1 cellular context compared by ENCODE assay signal in the genomic region with DNA sequence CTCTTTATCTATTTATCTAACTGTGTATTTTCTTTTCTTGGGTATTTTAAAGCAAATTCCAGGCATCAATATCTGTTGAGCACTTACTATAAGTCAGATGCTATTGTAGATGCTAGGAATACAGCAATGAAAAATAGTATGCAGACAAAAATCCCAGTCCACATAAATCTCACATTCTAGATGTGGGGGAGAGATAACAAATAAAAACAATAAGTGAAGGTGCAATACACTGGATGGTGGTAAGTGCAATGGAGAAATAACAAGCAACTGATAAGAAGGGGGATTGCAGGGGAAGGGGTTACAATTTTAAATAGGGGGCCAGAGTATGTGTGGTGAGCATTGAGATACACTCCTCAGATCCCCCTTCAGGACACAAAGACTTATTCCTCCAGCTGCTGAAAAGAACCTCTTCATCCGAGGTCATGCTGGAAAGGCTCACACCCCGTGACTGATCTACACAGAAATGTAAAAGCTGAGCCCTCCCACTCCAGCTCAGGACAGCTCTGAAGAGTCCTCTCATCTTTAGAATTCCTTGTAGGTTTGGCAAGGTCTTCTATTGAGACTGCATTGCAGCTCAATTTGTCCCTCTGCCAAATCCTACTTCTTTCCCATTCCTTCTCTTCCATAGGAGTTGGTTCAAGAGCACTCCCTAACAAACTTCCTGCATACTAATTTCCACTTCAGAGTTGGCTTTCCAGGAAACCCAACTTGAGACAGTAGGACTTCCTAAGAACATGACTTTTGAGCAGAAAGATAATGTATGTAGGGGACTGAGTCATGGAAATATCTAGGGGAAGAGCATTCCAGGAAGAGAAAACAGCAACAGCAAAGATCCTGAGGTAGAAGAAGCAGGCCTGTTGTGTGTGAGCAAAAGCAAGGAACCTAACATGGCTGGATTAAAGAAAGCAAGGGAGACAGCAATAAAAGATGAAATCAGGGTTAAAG.
A peak's percentile ranks its signal among the peaks of the same experiment; 100 is the strongest.
TF ChIP-seq lines count a peak whose summit lies in the region.

No MANE protein-coding gene starts in this region.

TF ChIP-seq in K562, 482 proteins besides CTCF, POLR2A, EP300 and RAD21 (continued from another document and continues in another):
- no peak for TF ChIP-seq FOXO4 (CRISPR knock-in tag; IDR thresholded peaks at IDR 0.05)
- peak in 1 of 2 experiments; percentile 41; a peak in 1 of 4 replicates for TF ChIP-seq RCOR1 (IDR thresholded peaks at IDR 0.05; ENCODE audit: borderline replicate concordance in 1 of 2, low read depth in 2 of 2, low read length in 2 of 2)
- TF ChIP-seq, protein P1, sequence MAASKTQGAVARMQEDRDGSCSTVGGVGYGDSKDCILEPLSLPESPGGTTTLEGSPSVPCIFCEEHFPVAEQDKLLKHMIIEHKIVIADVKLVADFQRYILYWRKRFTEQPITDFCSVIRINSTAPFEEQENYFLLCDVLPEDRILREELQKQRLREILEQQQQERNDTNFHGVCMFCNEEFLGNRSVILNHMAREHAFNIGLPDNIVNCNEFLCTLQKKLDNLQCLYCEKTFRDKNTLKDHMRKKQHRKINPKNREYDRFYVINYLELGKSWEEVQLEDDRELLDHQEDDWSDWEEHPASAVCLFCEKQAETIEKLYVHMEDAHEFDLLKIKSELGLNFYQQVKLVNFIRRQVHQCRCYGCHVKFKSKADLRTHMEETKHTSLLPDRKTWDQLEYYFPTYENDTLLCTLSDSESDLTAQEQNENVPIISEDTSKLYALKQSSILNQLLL (CRISPR knock-in tag; IDR thresholded peaks at IDR 0.05; ENCODE audit: borderline replicate concordance): no peak
- no peak for TF ChIP-seq ZNF696 (CRISPR knock-in tag; conservative IDR thresholded peaks at IDR 0.05)
- no peak for TF ChIP-seq ZNF766 (CRISPR knock-in tag; conservative IDR thresholded peaks at IDR 0.05)
- no peak for TF ChIP-seq HDAC3 (IDR thresholded peaks at IDR 0.05; ENCODE audit: borderline replicate concordance, partially characterized antibody)
- TF ChIP-seq KAT8 (IDR thresholded peaks at IDR 0.05; ENCODE audit: low read depth): no peak
- TF ChIP-seq NCOA4 (IDR thresholded peaks at IDR 0.05; ENCODE audit: partially characterized antibody): no peak
- no peak for TF ChIP-seq CBFA2T2 (conservative IDR thresholded peaks at IDR 0.05)
- TF ChIP-seq PATZ1 (CRISPR knock-in tag; IDR thresholded peaks at IDR 0.05; ENCODE audit: borderline replicate concordance): no peak
- no peak; the same call in 1 of the 2 replicates for TF ChIP-seq STAT5A (IDR thresholded peaks at IDR 0.05; ENCODE audit: borderline replicate concordance, low read length)
- TF ChIP-seq XRCC4 (IDR thresholded peaks at IDR 0.05; ENCODE audit: extremely low read depth, insufficient read depth, insufficient read length): no peak
- no peak for TF ChIP-seq CXXC5 (CRISPR knock-in tag; IDR thresholded peaks at IDR 0.05)
- TF ChIP-seq RNF2 (IDR thresholded peaks at IDR 0.05): no peak
- no peak for TF ChIP-seq KLF1 (tag; IDR thresholded peaks at IDR 0.05)
- no peak for TF ChIP-seq TSHZ1 (CRISPR knock-in tag; IDR thresholded peaks at IDR 0.05)
- TF ChIP-seq JUN (IDR thresholded peaks at IDR 0.05; ENCODE audit: borderline replicate concordance, low read depth, low read length): 0 out of 2 replicates have a peak, but pooled peaks have one; percentile 24
- no peak for TF ChIP-seq JUN (CRISPR knock-in tag; IDR thresholded peaks at IDR 0.05; ENCODE audit: borderline replicate concordance)
- peak; percentile 83 for TF ChIP-seq BCOR (IDR thresholded peaks at IDR 0.05)
- no peak for TF ChIP-seq NBN (IDR thresholded peaks at IDR 0.05; ENCODE audit: low read depth)
- TF ChIP-seq ZFP1 (CRISPR knock-in tag; IDR thresholded peaks at IDR 0.05): no peak
- no peak for TF ChIP-seq HMG20B (CRISPR knock-in tag; IDR thresholded peaks at IDR 0.05)
- no peak for TF ChIP-seq KLF16 (IDR thresholded peaks at IDR 0.05)
- no peak for TF ChIP-seq ZNF133 (CRISPR knock-in tag; IDR thresholded peaks at IDR 0.05)
- no peak for TF ChIP-seq REST (CRISPR knock-in tag; IDR thresholded peaks at IDR 0.05; ENCODE audit: low read depth)
- no peak for TF ChIP-seq OTX1 (CRISPR knock-in tag; IDR thresholded peaks at IDR 0.05)
- no peak for TF ChIP-seq SRSF1 (IDR thresholded peaks at IDR 0.05; ENCODE audit: low read depth, low read length)
- no peak for TF ChIP-seq SIN3A (IDR thresholded peaks at IDR 0.05; ENCODE audit: borderline replicate concordance in 2 of 2, control insufficient read depth in 1 of 2, low read depth in 2 of 2, low read length in 2 of 2)
- TF ChIP-seq ZNF668 (CRISPR knock-in tag; IDR thresholded peaks at IDR 0.05): no peak
- TF ChIP-seq, protein P2, sequence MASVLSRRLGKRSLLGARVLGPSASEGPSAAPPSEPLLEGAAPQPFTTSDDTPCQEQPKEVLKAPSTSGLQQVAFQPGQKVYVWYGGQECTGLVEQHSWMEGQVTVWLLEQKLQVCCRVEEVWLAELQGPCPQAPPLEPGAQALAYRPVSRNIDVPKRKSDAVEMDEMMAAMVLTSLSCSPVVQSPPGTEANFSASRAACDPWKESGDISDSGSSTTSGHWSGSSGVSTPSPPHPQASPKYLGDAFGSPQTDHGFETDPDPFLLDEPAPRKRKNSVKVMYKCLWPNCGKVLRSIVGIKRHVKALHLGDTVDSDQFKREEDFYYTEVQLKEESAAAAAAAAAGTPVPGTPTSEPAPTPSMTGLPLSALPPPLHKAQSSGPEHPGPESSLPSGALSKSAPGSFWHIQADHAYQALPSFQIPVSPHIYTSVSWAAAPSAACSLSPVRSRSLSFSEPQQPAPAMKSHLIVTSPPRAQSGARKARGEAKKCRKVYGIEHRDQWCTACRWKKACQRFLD (CRISPR knock-in tag; IDR thresholded peaks at IDR 0.05): no peak
- TF ChIP-seq FOXA1 (IDR thresholded peaks at IDR 0.05; ENCODE audit: borderline replicate concordance): no peak
- TF ChIP-seq ZBTB1 (CRISPR knock-in tag; IDR thresholded peaks at IDR 0.05; ENCODE audit: borderline replicate concordance, low read depth): no peak
- no peak for TF ChIP-seq ZNF511 (CRISPR knock-in tag; IDR thresholded peaks at IDR 0.05)
- TF ChIP-seq NR2C2 (CRISPR knock-in tag; IDR thresholded peaks at IDR 0.05): no peak
- no peak; the same call in 1 of the 2 replicates for TF ChIP-seq NR2C2 (tag; IDR thresholded peaks at IDR 0.05)
- no peak for TF ChIP-seq TCF7L2 (IDR thresholded peaks at IDR 0.05; ENCODE audit: low read depth, low read length)
- no peak for TF ChIP-seq NEUROD1 (IDR thresholded peaks at IDR 0.05; ENCODE audit: borderline replicate concordance, low read depth, low read length, partially characterized antibody)
- no peak for TF ChIP-seq ZBTB8A (IDR thresholded peaks at IDR 0.05; ENCODE audit: partially characterized antibody)
- no peak for TF ChIP-seq ZNF224 (CRISPR knock-in tag; IDR thresholded peaks at IDR 0.05)
- no peak for TF ChIP-seq CREB1 (IDR thresholded peaks at IDR 0.05)
- TF ChIP-seq CREB1 (CRISPR knock-in tag; IDR thresholded peaks at IDR 0.05): no peak
- TF ChIP-seq, protein P3, sequence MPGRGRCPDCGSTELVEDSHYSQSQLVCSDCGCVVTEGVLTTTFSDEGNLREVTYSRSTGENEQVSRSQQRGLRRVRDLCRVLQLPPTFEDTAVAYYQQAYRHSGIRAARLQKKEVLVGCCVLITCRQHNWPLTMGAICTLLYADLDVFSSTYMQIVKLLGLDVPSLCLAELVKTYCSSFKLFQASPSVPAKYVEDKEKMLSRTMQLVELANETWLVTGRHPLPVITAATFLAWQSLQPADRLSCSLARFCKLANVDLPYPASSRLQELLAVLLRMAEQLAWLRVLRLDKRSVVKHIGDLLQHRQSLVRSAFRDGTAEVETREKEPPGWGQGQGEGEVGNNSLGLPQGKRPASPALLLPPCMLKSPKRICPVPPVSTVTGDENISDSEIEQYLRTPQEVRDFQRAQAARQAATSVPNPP (IDR thresholded peaks at IDR 0.05; ENCODE audit: borderline replicate concordance, insufficient read depth, insufficient read length): no peak
- no peak for TF ChIP-seq NR4A1 (CRISPR knock-in tag; IDR thresholded peaks at IDR 0.05)
- 0 out of 2 replicates have a peak, but pooled peaks have one; percentile 33 for TF ChIP-seq NR4A1 (tag; IDR thresholded peaks at IDR 0.05)
- peak; percentile 49 to 67; a peak in 3 of 4 replicates for TF ChIP-seq FOXK2 (conservative IDR thresholded peaks at IDR 0.05 in 1 of 2, IDR thresholded peaks at IDR 0.05 in 1 of 2; ENCODE audit: low read depth in 2 of 2)
- TF ChIP-seq, protein P4, sequence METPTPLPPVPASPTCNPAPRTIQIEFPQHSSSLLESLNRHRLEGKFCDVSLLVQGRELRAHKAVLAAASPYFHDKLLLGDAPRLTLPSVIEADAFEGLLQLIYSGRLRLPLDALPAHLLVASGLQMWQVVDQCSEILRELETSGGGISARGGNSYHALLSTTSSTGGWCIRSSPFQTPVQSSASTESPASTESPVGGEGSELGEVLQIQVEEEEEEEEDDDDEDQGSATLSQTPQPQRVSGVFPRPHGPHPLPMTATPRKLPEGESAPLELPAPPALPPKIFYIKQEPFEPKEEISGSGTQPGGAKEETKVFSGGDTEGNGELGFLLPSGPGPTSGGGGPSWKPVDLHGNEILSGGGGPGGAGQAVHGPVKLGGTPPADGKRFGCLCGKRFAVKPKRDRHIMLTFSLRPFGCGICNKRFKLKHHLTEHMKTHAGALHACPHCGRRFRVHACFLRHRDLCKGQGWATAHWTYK (CRISPR knock-in tag; IDR thresholded peaks at IDR 0.05): no peak
- no peak for TF ChIP-seq ZNF780A (CRISPR knock-in tag; IDR thresholded peaks at IDR 0.05)
